In the genomic region with DNA sequence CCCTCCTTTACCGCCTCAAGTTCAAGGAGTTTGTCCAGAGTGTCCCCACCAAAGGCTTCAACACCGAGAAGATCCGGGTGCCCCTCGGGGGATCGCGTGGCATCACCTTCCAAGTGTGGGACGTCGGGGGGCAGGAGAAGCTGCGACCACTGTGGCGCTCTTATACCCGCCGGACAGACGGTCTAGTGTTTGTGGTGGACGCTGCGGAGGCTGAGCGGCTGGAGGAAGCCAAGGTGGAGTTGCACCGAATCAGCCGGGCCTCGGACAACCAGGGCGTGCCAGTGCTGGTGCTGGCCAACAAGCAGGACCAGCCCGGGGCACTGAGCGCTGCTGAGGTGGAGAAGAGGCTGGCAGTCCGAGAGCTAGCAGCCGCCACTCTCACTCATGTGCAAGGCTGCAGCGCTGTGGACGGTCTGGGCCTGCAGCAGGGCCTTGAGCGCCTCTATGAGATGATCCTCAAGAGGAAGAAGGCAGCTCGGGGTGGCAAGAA, we compare ENCODE assay signal across 8 cellular contexts. TPM values are rescaled to one million over a fixed set of nuclear protein-coding genes. Genes with fewer than 3 reads are reported as not detected.
A peak's percentile ranks its signal among the peaks of the same experiment; 100 is the strongest.
DNase-seq lines count a peak whose midpoint lies in the region; ATAC-seq and TF ChIP-seq lines count a peak whose summit lies in the region.

No MANE protein-coding gene starts in this region.

- TF ChIP-seq POLR2A in vagina (IDR thresholded peaks at IDR 0.05), result no peak

- DNase-seq in cardiac muscle cell (ENCODE audit: low read depth in 1 of 2, low spot score in 1 of 2), result no peak
- no peak for DNase-seq in Right ventricle myocardium inferior (ENCODE audit: missing footprints)
- peak in 1 of 10 donors; percentile 27 for DNase-seq in dorsolateral prefrontal cortex
- DNase-seq in vagina (ENCODE audit: extremely low spot score in 2 of 2), result no peak
- DNase-seq in NCI-H748 treated with DMSO at 0.1 percent for 48 hours (lab: John Stamatoyannopoulos, UW), result no peak
- DNase-seq in kidney glomerular epithelial cell (lab: John Stamatoyannopoulos, UW), result no peak

- ATAC-seq in Right ventricle myocardium inferior (no peak), HG03442 (IDR thresholded peaks at IDR 0.05; ENCODE audit: unreplicated experiment) (no peak)

- H3K36me3 ChIP-seq in cardiac muscle cell (no peaks in the 10 kb centered on the region), mucosa of stomach (ENCODE audit: control insufficient read depth, insufficient read depth, low read length) (no peaks in the 10 kb centered on the region), vagina (no peaks in the 10 kb centered on the region)

- H3K27ac ChIP-seq in cardiac muscle cell, result no peak overlapping the region
- H3K27ac ChIP-seq in dorsolateral prefrontal cortex, result peak overlapping the region in 32 of 59 donors; percentile 21 to 90 (median 78)
- H3K27ac ChIP-seq in vagina, result peak overlapping the region; percentile 96

- H3K27me3 ChIP-seq in cardiac muscle cell, result no peaks in the 10 kb centered on the region
- no peaks in the 10 kb centered on the region for H3K27me3 ChIP-seq in dorsolateral prefrontal cortex
- H3K27me3 ChIP-seq in mucosa of stomach (ENCODE audit: control insufficient read depth, insufficient read depth, low read length), result no peaks in the 10 kb centered on the region
- H3K27me3 ChIP-seq in vagina, result no peaks in the 10 kb centered on the region

- no peak for TF ChIP-seq CTCF in cardiac muscle cell (IDR thresholded peaks at IDR 0.05; ENCODE audit: low read depth, low read length)
- no peak for TF ChIP-seq CTCF in dorsolateral prefrontal cortex (IDR thresholded peaks at IDR 0.05 in 54 of 56, conservative IDR thresholded peaks at IDR 0.05 in 2 of 56; ENCODE audit: low read depth in 1 of 56, partially characterized antibody in 56 of 56)
- TF ChIP-seq CTCF in vagina (IDR thresholded peaks at IDR 0.05), result no peak

- peak overlapping the region; percentile 76 for H3K9ac ChIP-seq in mucosa of stomach (ENCODE audit: low read length)

- H3K4me3 ChIP-seq in cardiac muscle cell (peak overlapping the region; percentile 65), dorsolateral prefrontal cortex (peak overlapping the region in 58 of 59 donors; percentile 50 to 86 (median 72)), mucosa of stomach (ENCODE audit: low read length) (no peak overlapping the region), vagina (peak overlapping the region; percentile 85 to 96)

- H3K4me1 ChIP-seq in cardiac muscle cell (ENCODE audit: low read depth), result peaks cover 31% of the 10 kb centered on the region
- H3K4me1 ChIP-seq in mucosa of stomach (ENCODE audit: control insufficient read depth, insufficient read depth, low read length), result no peaks in the 10 kb centered on the region
- peaks cover 41% of the 10 kb centered on the region for H3K4me1 ChIP-seq in vagina

- H3K9me3 ChIP-seq in cardiac muscle cell (ENCODE audit: low read depth), result no peaks in the 10 kb centered on the region
- H3K9me3 ChIP-seq in mucosa of stomach (ENCODE audit: control insufficient read depth, low read length), result no peaks in the 10 kb centered on the region
- no peaks in the 10 kb centered on the region for H3K9me3 ChIP-seq in vagina

- intact Hi-C loops in Right ventricle myocardium inferior (cut with DNase I), result no loop called here
- intact Hi-C loops in dorsolateral prefrontal cortex (cut with DNase I), result loop anchor here in 1 of 2 donors (5.0 kb wide), 1 partner anchor 38 kb away; no protein-coding TSS in a partner anchor
- intact Hi-C loops in vagina (cut with DNase I), result loop anchor here (10.0 kb wide), 1 partner anchor 65 kb away; no protein-coding TSS in a partner anchor

RNA-seq across cellular contexts. Expression of a gene that starts 1.1 kb away (rescaled TPM):
- total RNA-seq in cardiac muscle cell (18.7 and 32.4 TPM in 2 replicates), Right ventricle myocardium inferior (8.4 TPM), dorsolateral prefrontal cortex (10 to 100 TPM in 85 of 120 experiments, 1 to 10 TPM in 35; 2.7 to 29.9 (median 12.9) TPM), vagina (35.6 TPM)
- 36.3 and 39.0 TPM in 2 replicates for polyA plus RNA-seq in cardiac muscle cell
